2 cellular contexts compared by ENCODE assay signal in genomic region chr18:59959079-59959478, GRCh38.
TF ChIP-seq lines count a peak whose summit lies in the region.

No MANE protein-coding gene starts in this region.

TF ChIP-seq in SK-N-SH, 30 proteins besides CTCF, POLR2A, EP300 and RAD21 (continued from another document):
- TF ChIP-seq PBX3 (IDR thresholded peaks at IDR 0.05) (peak; percentile 50; the same call in 1 of the 2 replicates), TEAD4 (IDR thresholded peaks at IDR 0.05; ENCODE audit: borderline replicate concordance, insufficient read depth) (peak; percentile 50; the same call in 1 of the 2 replicates), ZBTB33 (IDR thresholded peaks at IDR 0.05; ENCODE audit: borderline replicate concordance, low read depth) (no peak), GATA2 (CRISPR knock-in tag; IDR thresholded peaks at IDR 0.05) (no peak), USF2 (IDR thresholded peaks at IDR 0.05; ENCODE audit: borderline replicate concordance, low read depth, low read length) (no peak)

TF ChIP-seq in SK-N-SH treated with all-trans-retinoic acid at 6 μM for 48 hours, 23 proteins besides CTCF, POLR2A, EP300 and RAD21:
- TF ChIP-seq CREB5 (CRISPR knock-in tag; IDR thresholded peaks at IDR 0.05; ENCODE audit: low read depth) (no peak), PATZ1 (CRISPR knock-in tag; IDR thresholded peaks at IDR 0.05; ENCODE audit: borderline replicate concordance) (no peak), GLIS3 (CRISPR knock-in tag; IDR thresholded peaks at IDR 0.05) (no peak), ZFP3 (CRISPR knock-in tag; IDR thresholded peaks at IDR 0.05) (no peak), TCF4 (CRISPR knock-in tag; IDR thresholded peaks at IDR 0.05; ENCODE audit: borderline replicate concordance) (no peak), CSRNP3 (CRISPR knock-in tag; IDR thresholded peaks at IDR 0.05) (no peak), ARNTL (CRISPR knock-in tag; IDR thresholded peaks at IDR 0.05; ENCODE audit: borderline replicate concordance, low read depth) (no peak), PPARA (CRISPR knock-in tag; IDR thresholded peaks at IDR 0.05; ENCODE audit: borderline replicate concordance) (no peak), ZNF565 (CRISPR knock-in tag; conservative IDR thresholded peaks at IDR 0.05; ENCODE audit: low read depth) (no peak), BACH2 (CRISPR knock-in tag; IDR thresholded peaks at IDR 0.05; ENCODE audit: borderline replicate concordance) (no peak)
